Comparison of ENCODE assay signal across 19 cellular contexts in genomic region chr12:14211829-14212455, GRCh38.
DNase-seq lines count a peak whose midpoint lies in the region; ATAC-seq and TF ChIP-seq lines count a peak whose summit lies in the region.
"Had no signal": no experiment of that assay in that cellular context is flagged by ENCODE, and none has a peak within 500 bp of the region (broad histone marks: within the 10 kb centered on the region; RNA-seq: fewer than 3 reads in every experiment).

No MANE protein-coding gene starts in this region.

- DNase-seq in left colon, result peak in 1 of 2 donors; percentile 52
- no peak for DNase-seq in middle frontal gyrus (ENCODE audit: extremely low spot score, low spot score)
- DNase-seq in NCI-H2171 (lab: John Stamatoyannopoulos, UW), result no peak
- DNase-seq in psoas muscle, result no peak
- DNase-seq: AML-193; COR-L47; HCEC 1CT; immature natural killer cell; NCI-H1048; NCI-H2081 treated with DMSO at 0.1 percent for 48 hours; NCI-H524 treated with DMSO at 0.1 percent for 48 hours; PC-3; stimulated activated CD4-positive, alpha-beta T cell treated with anti-CD3 and anti-CD28 coated beads, Interleukin-2, amount 100 ng/mL, for 48 hours had no signal

- H3K79me2 ChIP-seq in parathyroid adenoma, result no peaks in the 10 kb centered on the region

- H3K9me3 ChIP-seq in parathyroid adenoma (ENCODE audit: control insufficient read depth, low read length) (no peaks in the 10 kb centered on the region), psoas muscle (no peaks in the 10 kb centered on the region)

- intact Hi-C loops in left colon (cut with DNase I, micrococcal nuclease) (no loop called here), psoas muscle (cut with DNase I) (no loop called here)

- 88 to 91% (median 89%) methylated on average over 4 of the region's 4 CpGs for WGBS in psoas muscle, 3 donors

- no peak overlapping the region for H3K27ac ChIP-seq in parathyroid adenoma
- no peak overlapping the region for H3K27ac ChIP-seq in psoas muscle
- H3K27ac ChIP-seq: SK-N-MC had no signal

- H3K4me1 ChIP-seq in parathyroid adenoma (peaks cover 10% of the 10 kb centered on the region), psoas muscle (no peaks in the 10 kb centered on the region)

- H3K4me1 Mint-ChIP-seq in brain, result peaks cover 36% of the 10 kb centered on the region

- H3K27me3 ChIP-seq in parathyroid adenoma (ENCODE audit: control insufficient read depth, insufficient read depth, low read length), result no peaks in the 10 kb centered on the region
- H3K27me3 ChIP-seq in psoas muscle (ENCODE audit: insufficient read depth in 3 of 3, low read length in 2 of 3), result peaks cover 0 to 2% (median 0%) of the 10 kb centered on the region in 3 donors

- peak overlapping the region; percentile 82 to 95 (median 90) for H3K27ac Mint-ChIP-seq in brain
- H3K27ac Mint-ChIP-seq: immature natural killer cell, memory B cell had no signal

- H2AFZ ChIP-seq in parathyroid adenoma, result peak overlapping the region; percentile 13

- H3K4me3 ChIP-seq in parathyroid adenoma (ENCODE audit: low read depth, low read length), result no peak overlapping the region
- no peak overlapping the region for H3K4me3 ChIP-seq in psoas muscle
- H3K4me3 ChIP-seq: SK-N-MC had no signal

- TF ChIP-seq CTCF in brain (conservative IDR thresholded peaks at IDR 0.05) (no peak), parathyroid adenoma (IDR thresholded peaks at IDR 0.05) (no peak), psoas muscle (IDR thresholded peaks at IDR 0.05) (no peak)

- H3K27me3 Mint-ChIP-seq in brain, result no peaks in the 10 kb centered on the region
- H3K27me3 Mint-ChIP-seq: memory B cell had no signal

- peaks cover 0 to 2% (median 0%) of the 10 kb centered on the region in 5 experiments for H3K9me3 Mint-ChIP-seq in brain
- H3K9me3 Mint-ChIP-seq: immature natural killer cell, memory B cell had no signal

- H3K9ac ChIP-seq in parathyroid adenoma, result no peak overlapping the region

- H3K4me3 Mint-ChIP-seq in brain, result peak overlapping the region in 3 of 5 experiments; percentile 1 to 27 (median 13)
- H3K4me3 Mint-ChIP-seq: immature natural killer cell, memory B cell had no signal

- ATAC-seq in left colon, result peak; percentile 74
- no peak for ATAC-seq in GM21723 (IDR thresholded peaks at IDR 0.05; ENCODE audit: unreplicated experiment)
- no peak for ATAC-seq in psoas muscle
- ATAC-seq: activated CD4-positive, CD25-positive, alpha-beta regulatory T cell treated with anti-CD3 and anti-CD28 coated beads, Interleukin-2, amount 50 U/mL, for 24 hours; PC-3 had no signal

- no peak overlapping the region for H3K4me2 ChIP-seq in parathyroid adenoma (ENCODE audit: low read length)

- H3K36me3 Mint-ChIP-seq in brain, result no peaks in the 10 kb centered on the region
- H3K36me3 Mint-ChIP-seq: immature natural killer cell, memory B cell had no signal

- H3K36me3 ChIP-seq in parathyroid adenoma (ENCODE audit: control insufficient read depth, insufficient read depth, low read length), result no peaks in the 10 kb centered on the region
- no peaks in the 10 kb centered on the region for H3K36me3 ChIP-seq in psoas muscle (ENCODE audit: insufficient read depth in 1 of 2, low read depth in 1 of 2)
